Comparison of ENCODE assay signal across 20 cellular contexts in genomic region chr3:104896624-104897023, GRCh38.
DNase-seq lines count a peak whose midpoint lies in the region; ATAC-seq and TF ChIP-seq lines count a peak whose summit lies in the region.
"Had no signal": no experiment of that assay in that cellular context is flagged by ENCODE, and none has a peak within 500 bp of the region (broad histone marks: within the 10 kb centered on the region; RNA-seq: fewer than 3 reads in every experiment).

No MANE protein-coding gene starts in this region.

- H4K8ac ChIP-seq in IMR-90 (ENCODE audit: low read depth in 2 of 2, low read length in 2 of 2), result no peak overlapping the region

- no peak overlapping the region for H4K91ac ChIP-seq in IMR-90 (ENCODE audit: insufficient read depth, low read depth, low read length)

- in situ Hi-C loops in IMR-90 (cut with MboI; ENCODE audit: low sequenced_read_pairs), result no loop called here

- H3K4me2 ChIP-seq in IMR-90 (ENCODE audit: low read depth, low read length) (no peak overlapping the region; the same call in 1 of the 2 replicates), PC-9 (no peak overlapping the region), osteoblast (ENCODE audit: insufficient read depth, low read length) (no peak overlapping the region)
- H3K4me2 ChIP-seq: A549; BLaER1 treated with 17β-estradiol and CSF1 and Interleukin-3, amounts not matched to agents 10 nM and 100 nM had no signal

- no peaks in the 10 kb centered on the region for H3K27me3 ChIP-seq in IMR-90 (ENCODE audit: control insufficient read depth, insufficient read depth, low read length)
- no peaks in the 10 kb centered on the region for H3K27me3 ChIP-seq in PC-9 (ENCODE audit: insufficient read depth, low read depth)
- no peaks in the 10 kb centered on the region for H3K27me3 ChIP-seq in osteoblast (ENCODE audit: insufficient read depth, low read length)
- H3K27me3 ChIP-seq: BLaER1 treated with 17β-estradiol and CSF1 and Interleukin-3, amounts not matched to agents 10 nM and 100 nM had no signal

- no peak overlapping the region for H3K9ac ChIP-seq in IMR-90 (ENCODE audit: low read depth, low read length)
- H3K9ac ChIP-seq: BLaER1 treated with 17β-estradiol and CSF1 and Interleukin-3, amounts not matched to agents 10 nM and 100 nM had no signal

- TF ChIP-seq CTCF in IMR-90 (conservative IDR thresholded peaks at IDR 0.05; ENCODE audit: low read depth, low read length) (no peak), PC-9 (conservative IDR thresholded peaks at IDR 0.05) (no peak), osteoblast (IDR thresholded peaks at IDR 0.05; ENCODE audit: extremely low read depth, low read depth, low read length) (no peak)

- H4K20me1 ChIP-seq in IMR-90 (ENCODE audit: insufficient read depth, low read length) (no peaks in the 10 kb centered on the region), PC-9 (ENCODE audit: insufficient read depth) (no peaks in the 10 kb centered on the region), osteoblast (ENCODE audit: insufficient read depth, low read length) (no peaks in the 10 kb centered on the region)
- H4K20me1 ChIP-seq: BLaER1 treated with 17β-estradiol and CSF1 and Interleukin-3, amounts not matched to agents 10 nM and 100 nM had no signal

- no peak overlapping the region for H2BK20ac ChIP-seq in IMR-90 (ENCODE audit: low read depth, low read length)

- H3K4me1 ChIP-seq in IMR-90 (ENCODE audit: control insufficient read depth, insufficient read depth, low read length), result no peaks in the 10 kb centered on the region
- H3K4me1 ChIP-seq in PC-9 (replicated peaks; ENCODE audit: insufficient read depth), result no peaks in the 10 kb centered on the region
- H3K4me1 ChIP-seq in osteoblast (ENCODE audit: insufficient read depth, low read length), result peaks cover 3% of the 10 kb centered on the region
- H3K4me1 ChIP-seq: A549; BLaER1 treated with 17β-estradiol and CSF1 and Interleukin-3, amounts not matched to agents 10 nM and 100 nM; Caco-2 had no signal

- H2BK120ac ChIP-seq in IMR-90 (ENCODE audit: low read depth, low read length), result no peak overlapping the region

- no peak for TF ChIP-seq RAD21 in IMR-90 (IDR thresholded peaks at IDR 0.05; ENCODE audit: low read length)

- peak overlapping the region; percentile 28 for H3K27ac Mint-ChIP-seq in activated T-cell treated with anti-CD3 and anti-CD28 coated beads, Interleukin-2, amount 50 U/mL, for 72 hours
- no peak overlapping the region for H3K27ac Mint-ChIP-seq in activated CD4-positive, alpha-beta T cell treated with anti-CD3 and anti-CD28 coated beads, Interleukin-2, amount 10 ng/mL, durations not matched to agents 24 days and 14 days
- H3K27ac Mint-ChIP-seq: B cell; CD4-positive, alpha-beta T cell; CD8-positive, alpha-beta T cell had no signal

- H3K79me2 ChIP-seq in PC-9 (ENCODE audit: low read depth) (no peaks in the 10 kb centered on the region), osteoblast (ENCODE audit: insufficient read depth, low read length) (no peaks in the 10 kb centered on the region)

- 80% methylated on average over 1 of the region's 1 CpG; no CpG with 5 or more reads in 1 of the 2 experiments for WGBS in IMR-90 (ENCODE audit: extremely low coverage in 2 of 2, insufficient read length in 1 of 2), 2 experiments

- H3K4me3 ChIP-seq in IMR-90 (ENCODE audit: insufficient read depth, low read depth, low read length) (no peak overlapping the region), PC-9 (no peak overlapping the region), osteoblast (ENCODE audit: insufficient read depth, low read length) (no peak overlapping the region)
- H3K4me3 ChIP-seq: A549; BLaER1 treated with 17β-estradiol and CSF1 and Interleukin-3, amounts not matched to agents 10 nM and 100 nM had no signal

- no peak overlapping the region for H3K56ac ChIP-seq in IMR-90 (ENCODE audit: extremely low read depth, insufficient read depth, low read length)

- H3K27ac ChIP-seq in IMR-90 (ENCODE audit: insufficient read depth, low read length), result no peak overlapping the region
- H3K27ac ChIP-seq in PC-9, result no peak overlapping the region
- H3K27ac ChIP-seq in osteoblast (ENCODE audit: low read depth, low read length), result no peak overlapping the region
- H3K27ac ChIP-seq: 22Rv1; A549; BLaER1 treated with 17β-estradiol and CSF1 and Interleukin-3, amounts not matched to agents 10 nM and 100 nM; C4-2B had no signal

- no peak overlapping the region for H3K23ac ChIP-seq in IMR-90 (ENCODE audit: low read depth, low read length)

- no peaks in the 10 kb centered on the region for H3K4me1 Mint-ChIP-seq in activated T-cell treated with anti-CD3 and anti-CD28 coated beads, Interleukin-2, amount 50 U/mL, for 72 hours (ENCODE audit: low read depth)
- no peaks in the 10 kb centered on the region for H3K4me1 Mint-ChIP-seq in activated CD4-positive, alpha-beta T cell treated with anti-CD3 and anti-CD28 coated beads, Interleukin-2, amount 10 ng/mL, durations not matched to agents 24 days and 14 days
- H3K4me1 Mint-ChIP-seq: B cell had no signal

- H2AFZ ChIP-seq in IMR-90 (replicated peaks; ENCODE audit: low read length, poor library complexity) (no peak overlapping the region), PC-9 (peak overlapping the region; percentile 61; the same call in 1 of the 2 replicates), osteoblast (ENCODE audit: low read length) (no peak overlapping the region)

- no peaks in the 10 kb centered on the region for H3K36me3 ChIP-seq in IMR-90 (ENCODE audit: control insufficient read depth, insufficient read depth, low read length)
- H3K36me3 ChIP-seq in PC-9 (ENCODE audit: low read depth), result no peaks in the 10 kb centered on the region
- no peaks in the 10 kb centered on the region for H3K36me3 ChIP-seq in osteoblast (ENCODE audit: insufficient read depth, low read length)
- H3K36me3 ChIP-seq: BLaER1 treated with 17β-estradiol and CSF1 and Interleukin-3, amounts not matched to agents 10 nM and 100 nM had no signal

- no peak for TF ChIP-seq POLR2A in IMR-90 (IDR thresholded peaks at IDR 0.05; ENCODE audit: low read depth, low read length)

- H3K4ac ChIP-seq in IMR-90 (ENCODE audit: low read depth, low read length), result no peak overlapping the region

- H3K9me3 Mint-ChIP-seq in activated T-cell treated with anti-CD3 and anti-CD28 coated beads, Interleukin-2, amount 50 U/mL, for 72 hours, result peaks cover 4 to 5% of the 10 kb centered on the region in 2 donors
- no peaks in the 10 kb centered on the region for H3K9me3 Mint-ChIP-seq in activated CD4-positive, alpha-beta T cell treated with anti-CD3 and anti-CD28 coated beads, Interleukin-2, amount 10 ng/mL, durations not matched to agents 24 days and 14 days

- peaks cover 0 to 3% of the 10 kb centered on the region in 2 experiments; a peak in 1 of 4 replicates for H3K79me1 ChIP-seq in IMR-90 (ENCODE audit: low read depth in 1 of 2, low read length in 2 of 2)

- no peak overlapping the region for H2AK5ac ChIP-seq in IMR-90 (ENCODE audit: low read depth, low read length)

- BruUV-seq in IMR-90 (replicated peaks; lab: Mats Ljungman, UMichigan) (no TSS peak), PC-9 (replicated peaks; lab: Mats Ljungman, UMichigan) (no TSS peak)

- dilution Hi-C loops in IMR-90 (cut with HindIII; ENCODE audit: low sequenced_read_pairs, unreplicated experiment), result no loop called here

- H3K9me1 ChIP-seq in IMR-90 (ENCODE audit: insufficient read depth, low read length), result no peaks in the 10 kb centered on the region

- H3K36me3 Mint-ChIP-seq in activated T-cell treated with anti-CD3 and anti-CD28 coated beads, Interleukin-2, amount 50 U/mL, for 72 hours (ENCODE audit: insufficient read depth in 2 of 2), result no peaks in the 10 kb centered on the region
- no peaks in the 10 kb centered on the region for H3K36me3 Mint-ChIP-seq in activated CD4-positive, alpha-beta T cell treated with anti-CD3 and anti-CD28 coated beads, Interleukin-2, amount 10 ng/mL, durations not matched to agents 24 days and 14 days (ENCODE audit: low read depth)
- H3K36me3 Mint-ChIP-seq: CD8-positive, alpha-beta T cell had no signal

- no peak overlapping the region for H3K14ac ChIP-seq in IMR-90 (replicated peaks; ENCODE audit: low read depth, low read length)

- no peaks in the 10 kb centered on the region for H3K27me3 Mint-ChIP-seq in activated T-cell treated with anti-CD3 and anti-CD28 coated beads, Interleukin-2, amount 50 U/mL, for 72 hours (ENCODE audit: low read depth)
- no peaks in the 10 kb centered on the region for H3K27me3 Mint-ChIP-seq in activated CD4-positive, alpha-beta T cell treated with anti-CD3 and anti-CD28 coated beads, Interleukin-2, amount 10 ng/mL, durations not matched to agents 24 days and 14 days
- H3K27me3 Mint-ChIP-seq: CD4-positive, alpha-beta T cell had no signal

- DNase-seq in activated T-cell treated with anti-CD3 and anti-CD28 coated beads, Interleukin-2, amount 50 U/mL, for 72 hours, result no peak
- DNase-seq in activated T-cell treated with anti-CD3 and anti-CD28 coated beads, Interleukin-2, amount 50 U/mL, for 1 hour, result no peak
- DNase-seq in IMR-90 (peak; percentile 19), PC-9 (no peak), osteoblast (ENCODE audit: insufficient read length, low spot score, missing footprints) (peak; percentile 34), NCI-H82 treated with DMSO at 0.1 percent for 48 hours (lab: John Stamatoyannopoulos, UW; ENCODE audit: unreplicated experiment) (no peak)
- DNase-seq in activated CD4-positive, alpha-beta T cell treated with anti-CD3 and anti-CD28 coated beads, Interleukin-2, amount 10 ng/mL, durations not matched to agents 24 days and 14 days, result no peak
- DNase-seq: AML-193; Caco-2; Calu3; CD4-positive, alpha-beta T cell; CD8-positive, alpha-beta T cell; DMS79 treated with DMSO at 0.1 percent for 48 hours; GF-D8 had no signal

- H2BK15ac ChIP-seq in IMR-90 (ENCODE audit: low read depth, low read length), result no peak overlapping the region

- no peak overlapping the region for H3K4me3 Mint-ChIP-seq in activated T-cell treated with anti-CD3 and anti-CD28 coated beads, Interleukin-2, amount 50 U/mL, for 72 hours
- H3K4me3 Mint-ChIP-seq in activated CD4-positive, alpha-beta T cell treated with anti-CD3 and anti-CD28 coated beads, Interleukin-2, amount 10 ng/mL, durations not matched to agents 24 days and 14 days, result no peak overlapping the region
- H3K4me3 Mint-ChIP-seq: B cell; CD4-positive, alpha-beta T cell; CD8-positive, alpha-beta T cell had no signal

- no peak overlapping the region for H4K5ac ChIP-seq in IMR-90 (ENCODE audit: low read depth, low read length)

- CTCF ChIA-PET in IMR-90 (lab: Yijun Ruan, JAX), result interaction anchor here (0.6 kb wide), 1 partner anchor 140 kb away, joined by 4 read pairs; no protein-coding TSS in a partner anchor
- CTCF ChIA-PET in PC-9 (lab: Charles Lee), result no interaction called here

- no peaks in the 10 kb centered on the region for H3F3A ChIP-seq in PC-9 (ENCODE audit: insufficient read depth, low read depth)

- no peak for ATAC-seq in activated T-cell treated with anti-CD3 and anti-CD28 coated beads, Interleukin-2, amount 50 U/mL, for 72 hours (replicated peaks in 1 of 2)
- ATAC-seq in IMR-90 (ENCODE audit: low read depth) (0 out of 2 replicates have a peak, but pooled peaks have one; percentile 42), GM19467 (IDR thresholded peaks at IDR 0.05; ENCODE audit: unreplicated experiment) (no peak)
- ATAC-seq: A549; CD8-positive, alpha-beta T cell had no signal

- H2AK9ac ChIP-seq in IMR-90 (replicated peaks; ENCODE audit: low read depth, low read length, poor library complexity), result no peak overlapping the region

- POLR2A ChIA-PET in IMR-90 (lab: Charles Lee; ENCODE audit: unreplicated experiment) (no interaction called here), PC-9 (lab: Charles Lee; ENCODE audit: unreplicated experiment) (interaction anchor here (0.6 kb wide), 1 partner anchor 637 kb away, joined by 6 read pairs; no protein-coding TSS in a partner anchor)

- H3K9me3 ChIP-seq in IMR-90 (ENCODE audit: control insufficient read depth, insufficient read depth, low read length) (no peaks in the 10 kb centered on the region), PC-9 (ENCODE audit: insufficient read depth, low read depth) (no peaks in the 10 kb centered on the region), osteoblast (ENCODE audit: low read depth, low read length) (no peaks in the 10 kb centered on the region)
- H3K9me3 ChIP-seq: A549, Caco-2 had no signal

- peaks cover 9% of the 10 kb centered on the region; the same call in 1 of the 2 replicates for H3K9me2 ChIP-seq in PC-9 (ENCODE audit: insufficient read depth)

- H3K18ac ChIP-seq in IMR-90 (ENCODE audit: low read depth, low read length), result no peak overlapping the region

- intact Hi-C loops in IMR-90 (cut with micrococcal nuclease) (no loop called here), PC-9 (cut with micrococcal nuclease; ENCODE audit: unreplicated experiment) (loop anchor here (10.0 kb wide), 1 partner anchor 618 kb away; no protein-coding TSS in a partner anchor)
- intact Hi-C loops in activated CD4-positive, alpha-beta T cell treated with anti-CD3 and anti-CD28 coated beads, Interleukin-2, amount 10 ng/mL, durations not matched to agents 24 days and 14 days (cut with micrococcal nuclease), result no loop called here

- peak overlapping the region; percentile 24 for H2BK5ac ChIP-seq in IMR-90 (ENCODE audit: low read depth, low read length, poor library complexity, severe bottlenecking)

Comparison
In these comparisons a context has a peak if more than half of its experiments do, and no peak if none do; other contexts are left out.
1. DNase-seq: peak in IMR-90 (single experiment) and osteoblast (single experiment); none in activated T-cell treated with anti-CD3 and anti-CD28 coated beads, Interleukin-2, amount 50 U/mL, for 72 hours (0 of 2), activated T-cell treated with anti-CD3 and anti-CD28 coated beads, Interleukin-2, amount 50 U/mL, for 1 hour (single experiment), PC-9 (0 of 2), NCI-H82 treated with DMSO at 0.1 percent for 48 hours (single experiment) and activated CD4-positive, alpha-beta T cell treated with anti-CD3 and anti-CD28 coated beads, Interleukin-2, amount 10 ng/mL, durations not matched to agents 24 days and 14 days (single experiment).